In genomic region chr12:52291267-52291935, GRCh38 we compare ENCODE assay signal across 1 cellular context.
TF ChIP-seq lines count a peak whose summit lies in the region.

KRT81 (minus strand) TSS chr12:52291534; CDS start chr12:52291465, 69 bp downstream.

TF ChIP-seq in GM23338, 12 proteins besides CTCF, POLR2A, EP300 and RAD21 (continued from another document):
- TF ChIP-seq ZNF462 (CRISPR knock-in tag; IDR thresholded peaks at IDR 0.05) (no peak), EZH2 (IDR thresholded peaks at IDR 0.05; ENCODE audit: low read depth, unreplicated experiment) (no peak), NANOG (IDR thresholded peaks at IDR 0.05; ENCODE audit: borderline replicate concordance) (no peak)
TF ChIP-seq in GM23338: peak in this region for 0.
